In genomic region chr12:109255377-109255776, GRCh38 we compare ENCODE assay signal across 2 cellular contexts.
TF ChIP-seq lines count a peak whose summit lies in the region.

No MANE protein-coding gene starts in this region.

TF ChIP-seq in HepG2, 621 proteins besides CTCF, POLR2A, EP300 and RAD21:
- TF ChIP-seq NR2F2 (IDR thresholded peaks at IDR 0.05; ENCODE audit: borderline replicate concordance, low read depth), result no peak
- TF ChIP-seq ZNF296 (CRISPR knock-in tag; conservative IDR thresholded peaks at IDR 0.05), result no peak
- peak; percentile 81 for TF ChIP-seq STAG1 (CRISPR knock-in tag; IDR thresholded peaks at IDR 0.05)
- 0 out of 2 replicates have a peak, but pooled peaks have one; percentile 16 for TF ChIP-seq ARID4A (CRISPR knock-in tag; IDR thresholded peaks at IDR 0.05; ENCODE audit: borderline replicate concordance)
- TF ChIP-seq SATB2 (CRISPR knock-in tag; IDR thresholded peaks at IDR 0.05), result no peak
- no peak for TF ChIP-seq HOXD1 (CRISPR knock-in tag; IDR thresholded peaks at IDR 0.05)
- no peak for TF ChIP-seq SKIL (CRISPR knock-in tag; IDR thresholded peaks at IDR 0.05; ENCODE audit: borderline replicate concordance)
- TF ChIP-seq PRPF4 (IDR thresholded peaks at IDR 0.05; ENCODE audit: low read depth, low read length, poor library complexity, severe bottlenecking), result no peak

TF ChIP-seq in SK-N-SH, 30 proteins besides CTCF, POLR2A, EP300 and RAD21:
- TF ChIP-seq NRF1 (IDR thresholded peaks at IDR 0.05; ENCODE audit: low read depth, low read length) (no peak), ELF1 (IDR thresholded peaks at IDR 0.05) (no peak), MAX (IDR thresholded peaks at IDR 0.05; ENCODE audit: low read depth) (no peak), FOXJ3 (CRISPR knock-in tag; IDR thresholded peaks at IDR 0.05) (no peak), USF1 (IDR thresholded peaks at IDR 0.05; ENCODE audit: borderline replicate concordance, low read depth) (no peak), PBX3 (IDR thresholded peaks at IDR 0.05) (no peak), TEAD4 (IDR thresholded peaks at IDR 0.05; ENCODE audit: borderline replicate concordance, insufficient read depth) (no peak), CHD2 (IDR thresholded peaks at IDR 0.05; ENCODE audit: low read length, partially characterized antibody) (no peak), RCOR1 (IDR thresholded peaks at IDR 0.05; ENCODE audit: low read length) (no peak), TAF1 (IDR thresholded peaks at IDR 0.05; ENCODE audit: borderline replicate concordance, low read depth, low read length) (no peak), MXI1 (IDR thresholded peaks at IDR 0.05; ENCODE audit: low read depth, low read length) (no peak), ZBTB33 (IDR thresholded peaks at IDR 0.05; ENCODE audit: borderline replicate concordance, low read depth) (no peak), NFIC (IDR thresholded peaks at IDR 0.05; ENCODE audit: borderline replicate concordance) (no peak), SIN3A (IDR thresholded peaks at IDR 0.05; ENCODE audit: borderline replicate concordance, low read depth, low read length) (no peak), TCF12 (IDR thresholded peaks at IDR 0.05) (no peak), USF2 (IDR thresholded peaks at IDR 0.05; ENCODE audit: borderline replicate concordance, low read depth, low read length) (no peak), YY1 (IDR thresholded peaks at IDR 0.05; ENCODE audit: low read depth) (no peak)
